In the genomic region with DNA sequence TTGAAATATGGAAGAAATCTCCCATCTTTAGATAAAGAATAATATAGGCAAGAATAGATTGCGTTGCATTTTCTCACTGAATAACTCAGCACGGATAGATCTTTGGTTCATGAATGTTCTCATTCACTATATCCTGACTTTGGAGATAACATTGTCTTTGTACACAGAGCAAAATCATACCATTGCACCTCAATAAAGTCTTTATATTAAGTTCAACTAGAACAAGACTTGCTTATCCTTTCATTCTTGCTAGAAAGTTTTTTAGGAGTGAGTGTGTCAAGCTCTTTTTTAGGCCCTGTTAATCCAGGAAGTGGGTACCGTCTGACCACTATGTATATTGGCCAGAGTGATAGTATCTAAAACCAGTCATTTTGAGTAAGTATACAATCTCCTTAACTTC, we compare ENCODE assay signal across 23 cellular contexts.
"Had no signal": no experiment of that assay in that cellular context is flagged by ENCODE, and none has a peak within 500 bp of the region (broad histone marks: within the 10 kb centered on the region; RNA-seq: fewer than 3 reads in every experiment).

No MANE protein-coding gene starts in this region.

- H2AFZ ChIP-seq: hepatocyte had no signal

- DNase-seq: colonic mucosa; cortex of kidney; effector CD8-positive, alpha-beta T cell; effector memory CD8-positive, alpha-beta T cell; endodermal cell; erythroblast; esophagus squamous epithelium; foreskin fibroblast; heart left ventricle; left cardiac atrium; left lung; left ventricle myocardium superior; lower lobe of right lung; mesenchymal stem cell; mucosa of descending colon; naive B cell had no signal

- FAIRE-seq: endometrium, frontal cortex, islet of Langerhans, keratinocyte had no signal

- H3K4me2 ChIP-seq: hepatocyte had no signal

- H3K36me3 ChIP-seq: colonic mucosa, esophagus squamous epithelium, gastroesophageal sphincter, heart left ventricle, left lung, lower lobe of right lung had no signal

- H3K4me3 ChIP-seq: colonic mucosa, esophagus squamous epithelium, gastroesophageal sphincter, heart left ventricle, hepatocyte, left lung, lower lobe of right lung, mucosa of descending colon had no signal

- H3K79me2 ChIP-seq: hepatocyte had no signal

- H3K27ac ChIP-seq: colonic mucosa, epithelial cell of prostate, esophagus squamous epithelium, gastroesophageal sphincter, heart left ventricle, hepatocyte, left lung, lower lobe of right lung had no signal

- H3K9me3 ChIP-seq: colonic mucosa, esophagus squamous epithelium, gastroesophageal sphincter, heart left ventricle, left lung, lower lobe of right lung, mucosa of descending colon had no signal

- H3K4me1 ChIP-seq: colonic mucosa, esophagus squamous epithelium, gastroesophageal sphincter, heart left ventricle, left lung, lower lobe of right lung had no signal

- H3K27me3 ChIP-seq: colonic mucosa, esophagus squamous epithelium, gastroesophageal sphincter, heart left ventricle, hepatocyte, left lung had no signal
